Comparison of ENCODE assay signal across 1 cellular context in the genomic region with DNA sequence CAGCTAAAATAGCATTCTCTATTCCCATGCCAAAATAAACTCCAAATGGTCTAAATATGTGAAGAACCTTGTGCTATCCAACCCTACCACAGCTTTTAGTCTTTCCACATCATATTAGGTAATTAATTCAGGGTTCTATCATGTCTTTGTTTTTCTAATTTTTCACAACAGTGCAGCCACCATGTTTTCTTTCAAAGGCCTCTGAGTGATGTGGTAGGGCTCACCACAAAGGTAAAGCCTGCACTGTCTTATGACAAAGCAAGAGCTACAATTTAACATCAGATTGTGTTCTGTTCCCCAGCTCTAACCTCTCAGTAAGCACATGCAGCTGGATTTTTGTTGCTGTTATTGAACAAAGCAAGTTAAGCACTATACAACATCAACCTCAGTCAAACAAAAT.
TF ChIP-seq lines count a peak whose summit lies in the region.

No MANE protein-coding gene starts in this region.

TF ChIP-seq in GM23338, 12 proteins besides CTCF, POLR2A, EP300 and RAD21 (continued from another document):
- TF ChIP-seq, protein P1, sequence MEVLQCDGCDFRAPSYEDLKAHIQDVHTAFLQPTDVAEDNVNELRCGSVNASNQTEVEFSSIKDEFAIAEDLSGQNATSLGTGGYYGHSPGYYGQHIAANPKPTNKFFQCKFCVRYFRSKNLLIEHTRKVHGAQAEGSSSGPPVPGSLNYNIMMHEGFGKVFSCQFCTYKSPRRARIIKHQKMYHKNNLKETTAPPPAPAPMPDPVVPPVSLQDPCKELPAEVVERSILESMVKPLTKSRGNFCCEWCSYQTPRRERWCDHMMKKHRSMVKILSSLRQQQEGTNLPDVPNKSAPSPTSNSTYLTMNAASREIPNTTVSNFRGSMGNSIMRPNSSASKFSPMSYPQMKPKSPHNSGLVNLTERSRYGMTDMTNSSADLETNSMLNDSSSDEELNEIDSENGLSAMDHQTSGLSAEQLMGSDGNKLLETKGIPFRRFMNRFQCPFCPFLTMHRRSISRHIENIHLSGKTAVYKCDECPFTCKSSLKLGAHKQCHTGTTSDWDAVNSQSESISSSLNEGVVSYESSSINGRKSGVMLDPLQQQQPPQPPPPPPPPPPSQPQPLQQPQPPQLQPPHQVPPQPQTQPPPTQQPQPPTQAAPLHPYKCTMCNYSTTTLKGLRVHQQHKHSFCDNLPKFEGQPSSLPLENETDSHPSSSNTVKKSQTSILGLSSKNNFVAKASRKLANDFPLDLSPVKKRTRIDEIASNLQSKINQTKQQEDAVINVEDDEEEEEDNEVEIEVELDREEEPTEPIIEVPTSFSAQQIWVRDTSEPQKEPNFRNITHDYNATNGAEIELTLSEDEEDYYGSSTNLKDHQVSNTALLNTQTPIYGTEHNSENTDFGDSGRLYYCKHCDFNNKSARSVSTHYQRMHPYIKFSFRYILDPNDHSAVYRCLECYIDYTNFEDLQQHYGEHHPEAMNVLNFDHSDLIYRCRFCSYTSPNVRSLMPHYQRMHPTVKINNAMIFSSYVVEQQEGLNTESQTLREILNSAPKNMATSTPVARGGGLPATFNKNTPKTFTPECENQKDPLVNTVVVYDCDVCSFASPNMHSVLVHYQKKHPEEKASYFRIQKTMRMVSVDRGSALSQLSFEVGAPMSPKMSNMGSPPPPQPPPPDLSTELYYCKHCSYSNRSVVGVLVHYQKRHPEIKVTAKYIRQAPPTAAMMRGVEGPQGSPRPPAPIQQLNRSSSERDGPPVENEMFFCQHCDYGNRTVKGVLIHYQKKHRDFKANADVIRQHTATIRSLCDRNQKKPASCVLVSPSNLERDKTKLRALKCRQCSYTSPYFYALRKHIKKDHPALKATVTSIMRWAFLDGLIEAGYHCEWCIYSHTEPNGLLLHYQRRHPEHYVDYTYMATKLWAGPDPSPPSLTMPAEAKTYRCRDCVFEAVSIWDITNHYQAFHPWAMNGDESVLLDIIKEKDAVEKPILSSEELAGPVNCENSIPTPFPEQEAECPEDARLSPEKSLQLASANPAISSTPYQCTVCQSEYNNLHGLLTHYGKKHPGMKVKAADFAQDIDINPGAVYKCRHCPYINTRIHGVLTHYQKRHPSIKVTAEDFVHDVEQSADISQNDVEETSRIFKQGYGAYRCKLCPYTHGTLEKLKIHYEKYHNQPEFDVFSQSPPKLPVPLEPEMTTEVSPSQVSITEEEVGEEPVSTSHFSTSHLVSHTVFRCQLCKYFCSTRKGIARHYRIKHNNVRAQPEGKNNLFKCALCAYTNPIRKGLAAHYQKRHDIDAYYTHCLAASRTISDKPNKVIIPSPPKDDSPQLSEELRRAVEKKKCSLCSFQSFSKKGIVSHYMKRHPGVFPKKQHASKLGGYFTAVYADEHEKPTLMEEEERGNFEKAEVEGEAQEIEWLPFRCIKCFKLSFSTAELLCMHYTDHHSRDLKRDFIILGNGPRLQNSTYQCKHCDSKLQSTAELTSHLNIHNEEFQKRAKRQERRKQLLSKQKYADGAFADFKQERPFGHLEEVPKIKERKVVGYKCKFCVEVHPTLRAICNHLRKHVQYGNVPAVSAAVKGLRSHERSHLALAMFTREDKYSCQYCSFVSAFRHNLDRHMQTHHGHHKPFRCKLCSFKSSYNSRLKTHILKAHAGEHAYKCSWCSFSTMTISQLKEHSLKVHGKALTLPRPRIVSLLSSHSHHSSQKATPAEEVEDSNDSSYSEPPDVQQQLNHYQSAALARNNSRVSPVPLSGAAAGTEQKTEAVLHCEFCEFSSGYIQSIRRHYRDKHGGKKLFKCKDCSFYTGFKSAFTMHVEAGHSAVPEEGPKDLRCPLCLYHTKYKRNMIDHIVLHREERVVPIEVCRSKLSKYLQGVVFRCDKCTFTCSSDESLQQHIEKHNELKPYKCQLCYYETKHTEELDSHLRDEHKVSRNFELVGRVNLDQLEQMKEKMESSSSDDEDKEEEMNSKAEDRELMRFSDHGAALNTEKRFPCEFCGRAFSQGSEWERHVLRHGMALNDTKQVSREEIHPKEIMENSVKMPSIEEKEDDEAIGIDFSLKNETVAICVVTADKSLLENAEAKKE (CRISPR knock-in tag; IDR thresholded peaks at IDR 0.05): no peak
- TF ChIP-seq EZH2 (IDR thresholded peaks at IDR 0.05; ENCODE audit: low read depth, unreplicated experiment) (no peak), ZNF331 (CRISPR knock-in tag; IDR thresholded peaks at IDR 0.05; ENCODE audit: low read depth) (no peak), NANOG (IDR thresholded peaks at IDR 0.05; ENCODE audit: borderline replicate concordance) (no peak), STAT1 (IDR thresholded peaks at IDR 0.05; ENCODE audit: unreplicated experiment) (no peak), ETS1 (IDR thresholded peaks at IDR 0.05) (no peak), POLR2AphosphoS5 (IDR thresholded peaks at IDR 0.05; ENCODE audit: low read depth) (no peak), EZH2phosphoT487 (IDR thresholded peaks at IDR 0.05; ENCODE audit: unreplicated experiment) (no peak), JUNB (IDR thresholded peaks at IDR 0.05; ENCODE audit: unreplicated experiment) (no peak), CREB1 (CRISPR knock-in tag; IDR thresholded peaks at IDR 0.05; ENCODE audit: low read depth) (no peak)
